Comparison of ENCODE assay signal across 8 cellular contexts in genomic region chr3:14125193-14126016, GRCh38. TPM values are rescaled to one million over a fixed set of nuclear protein-coding genes. Genes with fewer than 3 reads are reported as not detected.
A peak's percentile ranks its signal among the peaks of the same experiment; 100 is the strongest.
DNase-seq lines count a peak whose midpoint lies in the region; ATAC-seq and TF ChIP-seq lines count a peak whose summit lies in the region.

No MANE protein-coding gene starts in this region.

- H3K4me3 Mint-ChIP-seq in naive B cell: peak overlapping the region; percentile 94 to 97 (median 94)
- H3K4me3 Mint-ChIP-seq in stimulated activated naive CD8-positive, alpha-beta T cell treated with anti-CD3 and anti-CD28 coated beads, Interleukin-15, Interleukin-2, amounts not matched to agents 100 ng/mL and 50 ng/mL, for 24 hours: peak overlapping the region; percentile 95

- peaks cover 37 to 55% (median 44%) of the 10 kb centered on the region in 4 donors for H3K4me1 ChIP-seq in esophagus muscularis mucosa

- H3K36me3 Mint-ChIP-seq in naive B cell: peaks cover 20 to 24% of the 10 kb centered on the region in 2 donors
- H3K36me3 Mint-ChIP-seq in stimulated activated naive CD8-positive, alpha-beta T cell treated with anti-CD3 and anti-CD28 coated beads, Interleukin-15, Interleukin-2, amounts not matched to agents 100 ng/mL and 50 ng/mL, for 24 hours (ENCODE audit: low read depth): peaks cover 63% of the 10 kb centered on the region

- H3K27me3 ChIP-seq in esophagus muscularis mucosa: no peaks in the 10 kb centered on the region

- no peaks in the 10 kb centered on the region for H3K9me3 ChIP-seq in esophagus muscularis mucosa

- H3K4me1 Mint-ChIP-seq in naive B cell: peaks cover 52 to 70% (median 66%) of the 10 kb centered on the region in 3 donors
- peaks cover 59% of the 10 kb centered on the region for H3K4me1 Mint-ChIP-seq in stimulated activated naive CD8-positive, alpha-beta T cell treated with anti-CD3 and anti-CD28 coated beads, Interleukin-15, Interleukin-2, amounts not matched to agents 100 ng/mL and 50 ng/mL, for 24 hours (ENCODE audit: low read depth)

- H3K9me3 Mint-ChIP-seq in naive B cell: no peaks in the 10 kb centered on the region
- H3K9me3 Mint-ChIP-seq in stimulated activated naive CD8-positive, alpha-beta T cell treated with anti-CD3 and anti-CD28 coated beads, Interleukin-15, Interleukin-2, amounts not matched to agents 100 ng/mL and 50 ng/mL, for 24 hours: no peaks in the 10 kb centered on the region

- peaks cover 12 to 56% (median 43%) of the 10 kb centered on the region in 4 donors for H3K36me3 ChIP-seq in esophagus muscularis mucosa

- H3K4me3 ChIP-seq in esophagus muscularis mucosa: peak overlapping the region; percentile 68 to 94 (median 82)

- intact Hi-C loops in esophagus muscularis mucosa (cut with DNase I): loop anchor here (2.0 kb wide), 1 partner anchor 53 kb away; the partner anchor contains the start of genes LSM3 and XPC

- H3K27ac ChIP-seq in esophagus muscularis mucosa (replicated peaks in 1 of 4): peak overlapping the region; percentile 96 to 99 (median 96)

- peak overlapping the region; percentile 81 to 96 (median 92) for H3K27ac Mint-ChIP-seq in naive B cell
- peak overlapping the region; percentile 93 for H3K27ac Mint-ChIP-seq in stimulated activated naive CD8-positive, alpha-beta T cell treated with anti-CD3 and anti-CD28 coated beads, Interleukin-15, Interleukin-2, amounts not matched to agents 100 ng/mL and 50 ng/mL, for 24 hours

- H3K27me3 Mint-ChIP-seq in naive B cell: no peaks in the 10 kb centered on the region
- no peaks in the 10 kb centered on the region for H3K27me3 Mint-ChIP-seq in stimulated activated naive CD8-positive, alpha-beta T cell treated with anti-CD3 and anti-CD28 coated beads, Interleukin-15, Interleukin-2, amounts not matched to agents 100 ng/mL and 50 ng/mL, for 24 hours

- DNase-seq in NK-92 treated with Interleukin-12 subunit alpha and Interleukin-12 subunit beta, amount 100 ng/mL, for 24 hours (lab: John Stamatoyannopoulos, UW): peak; percentile 59
- DNase-seq in NK-92 (lab: John Stamatoyannopoulos, UW; ENCODE audit: unreplicated experiment) (no peak), NOMO-1 (lab: John Stamatoyannopoulos, UW; ENCODE audit: unreplicated experiment in 2 of 2) (peak; percentile 49 to 67), activated T-cell treated with anti-CD3 and anti-CD28 coated beads for 24 hours (ENCODE audit: low read depth) (peak; percentile 57), esophagus muscularis mucosa (ENCODE audit: extremely low spot score) (peak; percentile 92), naive B cell (no peak)

- no peak for TF ChIP-seq EP300 in esophagus muscularis mucosa (IDR thresholded peaks at IDR 0.05)

- TF ChIP-seq CTCF in esophagus muscularis mucosa (IDR thresholded peaks at IDR 0.05): no peak

- ATAC-seq in HG03025 (IDR thresholded peaks at IDR 0.05; ENCODE audit: low FRiP score, unreplicated experiment) (peak; percentile 18), naive B cell (ENCODE audit: low read depth in 2 of 2) (peak; percentile 22 to 24)

- peak; percentile 37 for TF ChIP-seq POLR2A in esophagus muscularis mucosa (IDR thresholded peaks at IDR 0.05; ENCODE audit: low read depth)

- 0% methylated on average over 12 of the region's 44 CpGs for WGBS in esophagus muscularis mucosa

RNA-seq across cellular contexts. Expression of gene TMEM43, which starts 0.6 kb away (rescaled TPM):
- 100 to 1,000 TPM; 131 to 208 (median 179) TPM for total RNA-seq in esophagus muscularis mucosa
- 10 to 100 TPM; 36.7 to 42.9 (median 39.2) TPM for polyA plus RNA-seq in naive B cell (ENCODE audit: low read depth in 6 of 6)

RNA-seq across cellular contexts. Expression of gene CHCHD4, which starts 0.7 kb away (rescaled TPM):
- total RNA-seq in esophagus muscularis mucosa: 10 to 100 TPM; 21.2 to 27.0 (median 24.3) TPM
- polyA plus RNA-seq in naive B cell (ENCODE audit: low read depth in 6 of 6): 10 to 100 TPM in 3 of 6 donors, 1 to 10 TPM in 3; 6.4 to 17.5 (median 11.3) TPM

RNA-seq across cellular contexts. Expression of gene XPC, which starts 53.0 kb away (rescaled TPM):
- 10 to 100 TPM; 28.9 to 41.9 (median 37.8) TPM for total RNA-seq in esophagus muscularis mucosa
- 10 to 100 TPM in 5 of 6 donors, 1 to 10 TPM in 1; 10.0 to 36.6 (median 32.3) TPM for polyA plus RNA-seq in naive B cell (ENCODE audit: low read depth in 6 of 6)

RNA-seq across cellular contexts. Expression of gene LSM3, which starts 53.2 kb away (rescaled TPM):
- total RNA-seq in esophagus muscularis mucosa: 10 to 100 TPM in 2 of 4 donors, 1 to 10 TPM in 2; 8.0 to 12.0 (median 9.6) TPM
- polyA plus RNA-seq in naive B cell (ENCODE audit: low read depth in 6 of 6): 10 to 100 TPM; 23.5 to 41.6 (median 31.2) TPM

Comparison
In these comparisons a context has a peak if more than half of its experiments do, and no peak if none do; other contexts are left out.
1. DNase-seq: peak in NK-92 treated with Interleukin-12 subunit alpha and Interleukin-12 subunit beta, amount 100 ng/mL, for 24 hours (single experiment), NOMO-1 (2 of 2), activated T-cell treated with anti-CD3 and anti-CD28 coated beads for 24 hours (single experiment) and esophagus muscularis mucosa (single experiment); none in NK-92 (single experiment) and naive B cell (single experiment).